Comparison of ENCODE assay signal across 27 cellular contexts in the genomic region with DNA sequence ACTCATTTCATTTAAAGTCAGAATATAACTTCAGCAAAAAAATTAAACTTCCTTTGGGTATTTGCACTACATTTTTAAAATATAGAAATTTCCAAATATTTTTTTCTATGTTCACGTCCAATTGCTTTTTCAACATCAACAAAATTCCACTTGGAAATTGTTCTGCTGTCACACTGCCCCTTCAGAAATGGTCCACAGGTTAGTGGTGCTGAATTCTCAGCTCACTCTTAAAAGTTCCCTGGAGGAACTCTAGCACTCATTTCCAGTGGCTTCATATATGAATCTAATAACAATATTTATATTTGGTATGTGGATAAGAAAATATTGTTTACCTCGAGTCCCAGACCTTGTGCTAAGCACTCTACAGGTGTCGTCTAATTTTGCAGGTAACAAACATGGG. TPM values are rescaled to one million over a fixed set of nuclear protein-coding genes. Genes with fewer than 3 reads are reported as not detected.
"Had no signal": no experiment of that assay in that cellular context is flagged by ENCODE, and none has a peak within 500 bp of the region (broad histone marks: within the 10 kb centered on the region; RNA-seq: fewer than 3 reads in every experiment).

No MANE protein-coding gene starts in this region.

- H3K36me3 ChIP-seq: colonic mucosa, esophagus muscularis mucosa, gastroesophageal sphincter, heart right ventricle, left ventricle myocardium inferior, lower lobe of right lung, ovary, sigmoid colon, stomach, tibial artery, upper lobe of right lung, vagina had no signal

- H3K27ac ChIP-seq: colonic mucosa, esophagus muscularis mucosa, foreskin keratinocyte, gastroesophageal sphincter, heart right ventricle, left ventricle myocardium inferior, lower lobe of right lung, ovary, psoas muscle, sigmoid colon, stomach, testis, tibial artery, upper lobe of right lung, vagina had no signal

- DNase-seq: colonic mucosa; effector CD8-positive, alpha-beta T cell; endodermal cell; heart right ventricle; hippocampal formation; left ventricle myocardium inferior; lower lobe of right lung; natural killer cell; occipital lobe; ovary; psoas muscle; sigmoid colon; stimulated activated CD4-positive, alpha-beta T cell treated with anti-CD3 and anti-CD28 coated beads, Interleukin-2, amount 100 ng/mL, for 24 hours; stimulated activated CD4-positive, alpha-beta T cell treated with anti-CD3 and anti-CD28 coated beads, Interleukin-4, amount 100 ng/mL, for 24 hours; stimulated activated naive CD4-positive, alpha-beta T cell treated with Interleukin-2 at 50 U/mL for 16 hours; stomach; tibial artery; upper lobe of right lung had no signal

- H3K27me3 ChIP-seq: colonic mucosa, foreskin keratinocyte, ovary, sigmoid colon, stomach, testis, tibial artery, upper lobe of right lung, vagina had no signal

- ATAC-seq: gastroesophageal sphincter; natural killer cell; stimulated activated effector memory CD8-positive, alpha-beta T cell treated with anti-CD3 and anti-CD28 coated beads, Interleukin-12 subunit alpha, Interleukin-12 subunit beta, amount 100 ng/mL, for 72 hours had no signal

- H3K4me3 ChIP-seq: colonic mucosa, esophagus muscularis mucosa, gastroesophageal sphincter, heart right ventricle, left ventricle myocardium inferior, lower lobe of right lung, ovary, psoas muscle, sigmoid colon, stomach, testis, tibial artery, upper lobe of right lung, vagina had no signal

- H3K4me3 Mint-ChIP-seq: dendritic cell treated with granulocyte-macrophage colony-stimulating factor and Interleukin-4, amounts not matched to agents 40 ng/mL and 50 ng/mL, for 4 days; endodermal cell; memory B cell; natural killer cell; stimulated activated effector memory CD8-positive, alpha-beta T cell treated with anti-CD3 and anti-CD28 coated beads, Interleukin-12 subunit alpha, Interleukin-12 subunit beta, amount 100 ng/mL, for 72 hours had no signal

- H3K27me3 Mint-ChIP-seq: dendritic cell treated with granulocyte-macrophage colony-stimulating factor and Interleukin-4, amounts not matched to agents 40 ng/mL and 50 ng/mL, for 4 days; memory B cell had no signal

- H3K4me1 Mint-ChIP-seq: endodermal cell, memory B cell had no signal

- H3K4me1 ChIP-seq: colonic mucosa, esophagus muscularis mucosa, foreskin keratinocyte, gastroesophageal sphincter, left ventricle myocardium inferior, lower lobe of right lung, psoas muscle, sigmoid colon, stomach, testis, tibial artery, upper lobe of right lung, vagina had no signal

- H3K36me3 Mint-ChIP-seq: memory B cell; natural killer cell; stimulated activated effector memory CD8-positive, alpha-beta T cell treated with anti-CD3 and anti-CD28 coated beads, Interleukin-12 subunit alpha, Interleukin-12 subunit beta, amount 100 ng/mL, for 72 hours had no signal

- H3K27ac Mint-ChIP-seq: dendritic cell treated with granulocyte-macrophage colony-stimulating factor and Interleukin-4, amounts not matched to agents 40 ng/mL and 50 ng/mL, for 4 days; endodermal cell; memory B cell; natural killer cell; stimulated activated effector memory CD8-positive, alpha-beta T cell treated with anti-CD3 and anti-CD28 coated beads, Interleukin-12 subunit alpha, Interleukin-12 subunit beta, amount 100 ng/mL, for 72 hours had no signal

- H3K9me3 ChIP-seq: colonic mucosa, esophagus muscularis mucosa, gastroesophageal sphincter, heart right ventricle, left ventricle myocardium inferior, lower lobe of right lung, ovary, psoas muscle, sigmoid colon, stomach, testis, tibial artery, upper lobe of right lung, vagina had no signal

- H3K9me3 Mint-ChIP-seq: endodermal cell; memory B cell; natural killer cell; stimulated activated effector memory CD8-positive, alpha-beta T cell treated with anti-CD3 and anti-CD28 coated beads, Interleukin-12 subunit alpha, Interleukin-12 subunit beta, amount 100 ng/mL, for 72 hours had no signal

RNA-seq across cellular contexts. Expression of a gene that starts 27.4 kb away (rescaled TPM):
- total RNA-seq: fibroblast of lung had no signal
- polyA plus RNA-seq: fibroblast of lung had no signal
